Comparison of ENCODE assay signal across 23 cellular contexts in genomic region chr19:22502766-22503165, GRCh38.
"Had no signal": no experiment of that assay in that cellular context is flagged by ENCODE, and none has a peak within 500 bp of the region (broad histone marks: within the 10 kb centered on the region; RNA-seq: fewer than 3 reads in every experiment).

No MANE protein-coding gene starts in this region.

- H3K79me2 ChIP-seq: parathyroid adenoma had no signal

- H3K9ac ChIP-seq: neural progenitor cell, parathyroid adenoma had no signal

- H3K27ac ChIP-seq: neural progenitor cell, ovary, parathyroid adenoma, psoas muscle, right lobe of liver, sigmoid colon, stomach, thoracic aorta, thyroid gland, tibial nerve, vagina had no signal

- H3K4me2 ChIP-seq: neural progenitor cell had no signal

- ATAC-seq: natural killer cell; psoas muscle; right cardiac atrium; right lobe of liver; stimulated activated effector memory CD8-positive, alpha-beta T cell treated with anti-CD3 and anti-CD28 coated beads, Interleukin-12 subunit alpha, Interleukin-12 subunit beta, amount 100 ng/mL, for 72 hours; stimulated activated naive B cell treated with anti-CD40 and anti-IgM and Interleukin-4, amounts not matched to agents 10 μg/mL and 1 μg/mL and 100 μg/mL, for 72 hours had no signal

- H3K4me3 ChIP-seq: neural progenitor cell, ovary, psoas muscle, right lobe of liver, sigmoid colon, stomach, thoracic aorta, thyroid gland, tibial nerve, vagina had no signal

- H3K27me3 ChIP-seq: neural progenitor cell, ovary, right lobe of liver, sigmoid colon, stomach, thyroid gland, tibial nerve, vagina had no signal

- DNase-seq: natural killer cell; occipital lobe; ovary; posterior cingulate gyrus; psoas muscle; right cardiac atrium; right lobe of liver; sigmoid colon; small intestine; stimulated activated CD4-positive, alpha-beta T cell treated with anti-CD3 and anti-CD28 coated beads, Interleukin-15, amount 100 ng/mL, for 24 hours; stimulated activated CD4-positive, alpha-beta T cell treated with anti-CD3 and anti-CD28 coated beads, Interleukin-2, amount 100 ng/mL, for 24 hours; stimulated activated CD4-positive, alpha-beta T cell treated with anti-CD3 and anti-CD28 coated beads, Interleukin-2, amount 100 ng/mL, for 48 hours; stimulated activated CD4-positive, alpha-beta T cell treated with anti-CD3 and anti-CD28 coated beads, Interleukin-4, amount 100 ng/mL, for 24 hours; stimulated activated naive B cell treated with anti-CD40 and anti-IgM and Interleukin-4, amounts not matched to agents 10 μg/mL and 1 μg/mL and 100 μg/mL, for 72 hours; stimulated activated naive CD4-positive, alpha-beta T cell treated with Interleukin-2 at 50 U/mL for 16 hours; stomach; thyroid gland had no signal

- H3K9me3 ChIP-seq: right lobe of liver, thyroid gland had no signal

- H3K36me3 ChIP-seq: neural progenitor cell, ovary, right lobe of liver, sigmoid colon, stomach, thyroid gland, tibial nerve, vagina had no signal

- H3K4me1 ChIP-seq: neural progenitor cell, parathyroid adenoma, psoas muscle, right lobe of liver, sigmoid colon, stomach, thyroid gland, tibial nerve, vagina had no signal
